In genomic region chr1:229138066-229138465, GRCh38 we compare ENCODE assay signal across 21 cellular contexts.
DNase-seq lines count a peak whose midpoint lies in the region; ATAC-seq and TF ChIP-seq lines count a peak whose summit lies in the region.
"Had no signal": no experiment of that assay in that cellular context is flagged by ENCODE, and none has a peak within 500 bp of the region (broad histone marks: within the 10 kb centered on the region; RNA-seq: fewer than 3 reads in every experiment).

No MANE protein-coding gene starts in this region.

- H3K27me3 Mint-ChIP-seq in CD8-positive, alpha-beta memory T cell: peaks cover 0 to 2% of the 10 kb centered on the region in 2 donors
- H3K27me3 Mint-ChIP-seq: IgD-negative memory B cell had no signal

- TF ChIP-seq CTCF in Loucy (conservative IDR thresholded peaks at IDR 0.05; ENCODE audit: low read length) (no peak), gastrocnemius medialis (IDR thresholded peaks at IDR 0.05 in 4 of 5, conservative IDR thresholded peaks at IDR 0.05 in 1 of 5) (no peak)

- peaks cover 24 to 53% (median 41%) of the 10 kb centered on the region in 3 donors for H3K4me1 Mint-ChIP-seq in CD8-positive, alpha-beta memory T cell

- peaks cover 0 to 5% (median 0%) of the 10 kb centered on the region in 11 experiments; a peak in 1 of 22 replicates for H3K36me3 ChIP-seq in BLaER1 treated with 17β-estradiol and CSF1 and Interleukin-3, amounts not matched to agents 10 nM and 100 nM
- H3K36me3 ChIP-seq in CD8-positive, alpha-beta memory T cell (ENCODE audit: insufficient read depth, low read length): no peaks in the 10 kb centered on the region
- H3K36me3 ChIP-seq in Loucy (ENCODE audit: insufficient read depth, low read length): no peaks in the 10 kb centered on the region
- H3K36me3 ChIP-seq in mesendoderm (ENCODE audit: control insufficient read depth, insufficient read depth, low read length): no peaks in the 10 kb centered on the region
- no peaks in the 10 kb centered on the region for H3K36me3 ChIP-seq in gastrocnemius medialis
- H3K36me3 ChIP-seq: BE2C, Peyer's patch, SJCRH30 had no signal

- peaks cover 1 to 34% (median 2%) of the 10 kb centered on the region in 3 donors for H3K36me3 Mint-ChIP-seq in CD8-positive, alpha-beta memory T cell

- no peaks in the 10 kb centered on the region for H4K20me1 ChIP-seq in BLaER1 treated with 17β-estradiol and CSF1 and Interleukin-3, amounts not matched to agents 10 nM and 100 nM
- H4K20me1 ChIP-seq in Loucy (ENCODE audit: insufficient read depth, low read length, poor library complexity, severe bottlenecking): no peaks in the 10 kb centered on the region

- H3K27me3 ChIP-seq in BLaER1 treated with 17β-estradiol and CSF1 and Interleukin-3, amounts not matched to agents 10 nM and 100 nM: no peaks in the 10 kb centered on the region
- H3K27me3 ChIP-seq in CD8-positive, alpha-beta memory T cell (ENCODE audit: insufficient read depth, low read length, poor library complexity, severe bottlenecking): no peaks in the 10 kb centered on the region
- H3K27me3 ChIP-seq in Loucy (ENCODE audit: insufficient read depth, low read length, poor library complexity, severe bottlenecking) (no peaks in the 10 kb centered on the region), mesendoderm (ENCODE audit: insufficient read depth, low read length, poor library complexity) (no peaks in the 10 kb centered on the region), gastrocnemius medialis (no peaks in the 10 kb centered on the region)
- H3K27me3 ChIP-seq: BE2C, Peyer's patch, SJCRH30 had no signal

- H3K79me2 ChIP-seq in Loucy (ENCODE audit: insufficient read depth, low read length) (no peaks in the 10 kb centered on the region), mesendoderm (ENCODE audit: control insufficient read depth, insufficient read depth, low read length) (no peaks in the 10 kb centered on the region)

- H4K8ac ChIP-seq in mesendoderm (ENCODE audit: low read depth, low read length): no peak overlapping the region

- H3K4me3 ChIP-seq in BLaER1 treated with 17β-estradiol and CSF1 and Interleukin-3, amounts not matched to agents 10 nM and 100 nM: no peak overlapping the region
- H3K4me3 ChIP-seq in CD8-positive, alpha-beta memory T cell (ENCODE audit: low read length): no peak overlapping the region
- H3K4me3 ChIP-seq in Loucy (ENCODE audit: low read length, poor library complexity, severe bottlenecking): peak overlapping the region; percentile 1
- H3K4me3 ChIP-seq in mesendoderm (ENCODE audit: low read length): no peak overlapping the region
- no peak overlapping the region for H3K4me3 ChIP-seq in gastrocnemius medialis
- H3K4me3 ChIP-seq: A549, Peyer's patch, SJCRH30 had no signal

- no peak for ATAC-seq in gastrocnemius medialis
- ATAC-seq: A549 had no signal

- CTCF ChIA-PET in CD8-positive, alpha-beta memory T cell (lab: Charles Lee): interaction anchor here (3.3 kb wide), 1 partner anchor 9 kb away, joined by 14 read pairs; no protein-coding TSS in a partner anchor

- H2BK120ac ChIP-seq in mesendoderm (ENCODE audit: low read depth, low read length): no peak overlapping the region

- H3K56ac ChIP-seq in mesendoderm (ENCODE audit: low read length): no peak overlapping the region

- TF ChIP-seq POLR2A in gastrocnemius medialis (IDR thresholded peaks at IDR 0.05): no peak

- POLR2A ChIA-PET in CD8-positive, alpha-beta memory T cell (lab: Charles Lee): interaction anchor here (0.5 kb wide), 1 partner anchor 368 kb away, joined by 3 read pairs; no protein-coding TSS in a partner anchor

- H3K79me1 ChIP-seq in mesendoderm (ENCODE audit: low read length): no peaks in the 10 kb centered on the region

- no peaks in the 10 kb centered on the region for H3K9me2 ChIP-seq in Loucy (replicated peaks; ENCODE audit: low read depth, low read length)

- H3K9ac ChIP-seq in BLaER1 treated with 17β-estradiol and CSF1 and Interleukin-3, amounts not matched to agents 10 nM and 100 nM: no peak overlapping the region
- peak overlapping the region; percentile 56 for H3K9ac ChIP-seq in Loucy (ENCODE audit: low read depth, low read length, poor library complexity, severe bottlenecking)
- no peak overlapping the region for H3K9ac ChIP-seq in mesendoderm (ENCODE audit: low read length)

- H3F3A ChIP-seq in Loucy (ENCODE audit: low read depth): 0 out of 2 replicates have a peak, but pooled peaks cover 5% of the 10 kb centered on the region

- peak overlapping the region in 4 of 8 donors; percentile 11 to 78 (median 49) for H3K27ac Mint-ChIP-seq in CD8-positive, alpha-beta memory T cell
- H3K27ac Mint-ChIP-seq: IgD-negative memory B cell had no signal

- intact Hi-C loops in gastrocnemius medialis (cut with DNase I; ENCODE audit: low total_unique reads): no loop called here

- H3K27ac ChIP-seq in BLaER1 treated with 17β-estradiol and CSF1 and Interleukin-3, amounts not matched to agents 10 nM and 100 nM: no peak overlapping the region
- H3K27ac ChIP-seq in CD8-positive, alpha-beta memory T cell (ENCODE audit: low read depth, low read length): no peak overlapping the region
- H3K27ac ChIP-seq in mesendoderm (ENCODE audit: low read depth, low read length) (no peak overlapping the region), gastrocnemius medialis (no peak overlapping the region)
- H3K27ac ChIP-seq: A549, Peyer's patch, SJCRH30 had no signal

- WGBS in mesendoderm (ENCODE audit: extremely low coverage, insufficient coverage, low lambda C conversion rate): no CpG with 5 or more reads among the region's 3 CpGs

- peaks cover 0 to 18% (median 13%) of the 10 kb centered on the region in 5 donors for H3K9me3 Mint-ChIP-seq in CD8-positive, alpha-beta memory T cell

- H3K18ac ChIP-seq in mesendoderm (ENCODE audit: low read length): no peak overlapping the region

- H2BK15ac ChIP-seq in mesendoderm (replicated peaks; ENCODE audit: low read depth): no peak overlapping the region

- DNase-seq in CD8-positive, alpha-beta memory T cell: no peak
- DNase-seq in fibroblast of peridontal ligament (ENCODE audit: extremely low read depth): peak; percentile 1
- no peak for DNase-seq in mesendoderm
- no peak for DNase-seq in gastrocnemius medialis
- DNase-seq in anterior cingulate cortex (lab: John Stamatoyannopoulos, UW): no peak
- no peak for DNase-seq in HCEC 1CT
- DNase-seq: BE2C, DMS53, H7, Karpas-422, NCI-H1436, NCI-H187 treated with DMSO at 0.1 percent for 48 hours, NCI-H345, NCI-H526, Peyer's patch, SJCRH30, T-helper 1 cell had no signal

- peak overlapping the region in 4 of 7 donors; percentile 6 to 56 (median 20) for H3K4me3 Mint-ChIP-seq in CD8-positive, alpha-beta memory T cell

- peak overlapping the region; percentile 72 to 96 (median 80); a peak in 21 of 22 replicates for H3K4me2 ChIP-seq in BLaER1 treated with 17β-estradiol and CSF1 and Interleukin-3, amounts not matched to agents 10 nM and 100 nM
- H3K4me2 ChIP-seq in Loucy (ENCODE audit: low read depth, low read length, poor library complexity, severe bottlenecking) (peak overlapping the region; percentile 47), mesendoderm (ENCODE audit: low read length) (no peak overlapping the region)
- H3K4me2 ChIP-seq: A549 had no signal

- H4K5ac ChIP-seq in mesendoderm (ENCODE audit: low read length): no peak overlapping the region

- H2BK5ac ChIP-seq in mesendoderm (ENCODE audit: low read length): no peak overlapping the region

- H3K23ac ChIP-seq in mesendoderm (ENCODE audit: low read length): no peak overlapping the region

- H3K4ac ChIP-seq in mesendoderm (ENCODE audit: low read depth, low read length): no peak overlapping the region

- in situ Hi-C loops in gastrocnemius medialis (cut with MboI; ENCODE audit: low sequenced_read_pairs in 4 of 4): no loop called here

- no peak overlapping the region for H2AFZ ChIP-seq in Loucy (ENCODE audit: low read length)

- H3K9me3 ChIP-seq in BLaER1 treated with 17β-estradiol and CSF1 and Interleukin-3, amounts not matched to agents 10 nM and 100 nM (replicated peaks in 1 of 11): peaks cover 20 to 35% (median 31%) of the 10 kb centered on the region in 11 experiments
- H3K9me3 ChIP-seq in CD8-positive, alpha-beta memory T cell (ENCODE audit: low read length): peaks cover 7% of the 10 kb centered on the region
- peaks cover 12% of the 10 kb centered on the region; the same call in 1 of the 2 replicates for H3K9me3 ChIP-seq in Loucy (ENCODE audit: insufficient read depth, low read depth, low read length)
- H3K9me3 ChIP-seq in gastrocnemius medialis: no peaks in the 10 kb centered on the region
- H3K9me3 ChIP-seq: BE2C had no signal

- no peak overlapping the region for H2AK5ac ChIP-seq in mesendoderm (ENCODE audit: low read length)

- peaks cover 43 to 79% (median 50%) of the 10 kb centered on the region in 10 experiments for H3K4me1 ChIP-seq in BLaER1 treated with 17β-estradiol and CSF1 and Interleukin-3, amounts not matched to agents 10 nM and 100 nM
- H3K4me1 ChIP-seq in CD8-positive, alpha-beta memory T cell (ENCODE audit: insufficient read depth, low read length): peaks cover 26% of the 10 kb centered on the region
- peaks cover 68% of the 10 kb centered on the region for H3K4me1 ChIP-seq in Loucy (ENCODE audit: insufficient read depth, low read length, poor library complexity, severe bottlenecking)
- H3K4me1 ChIP-seq in mesendoderm (ENCODE audit: control insufficient read depth, low read depth, low read length): no peaks in the 10 kb centered on the region
- peaks cover 0 to 4% of the 10 kb centered on the region in 2 donors for H3K4me1 ChIP-seq in gastrocnemius medialis
- H3K4me1 ChIP-seq: A549, Peyer's patch had no signal
